Comparison of ENCODE assay signal across 27 cellular contexts in the genomic region with DNA sequence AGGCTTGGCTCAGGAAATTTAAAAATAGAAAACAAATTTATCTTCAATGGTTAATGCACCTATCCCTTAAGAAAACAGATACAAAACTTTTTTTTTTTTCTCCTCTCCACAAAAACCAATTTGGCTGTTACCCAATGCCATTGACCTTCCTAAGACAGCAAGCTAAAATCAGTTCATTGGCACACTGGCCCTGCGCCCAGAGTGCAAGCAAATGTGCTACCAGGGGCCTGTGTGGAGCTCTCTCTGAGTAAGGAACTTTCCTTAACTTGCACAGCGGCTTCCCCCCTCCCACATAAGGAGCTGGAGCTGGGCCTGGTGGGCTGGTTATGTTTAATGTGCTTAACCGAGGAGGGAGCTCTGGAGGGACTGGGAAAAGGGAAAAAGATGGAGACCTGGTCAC. TPM values are rescaled to one million over a fixed set of nuclear protein-coding genes. Genes with fewer than 3 reads are reported as not detected.
"Had no signal": no experiment of that assay in that cellular context is flagged by ENCODE, and none has a peak within 500 bp of the region (broad histone marks: within the 10 kb centered on the region; RNA-seq: fewer than 3 reads in every experiment).

No MANE protein-coding gene starts in this region.

- H3K79me2 ChIP-seq: parathyroid adenoma had no signal

- H3K27me3 ChIP-seq: body of pancreas had no signal

- H3K4me1 Mint-ChIP-seq: activated CD4-positive, alpha-beta T cell treated with anti-CD3 and anti-CD28 coated beads, Interleukin-2, amount 10 ng/mL, durations not matched to agents 24 days and 14 days; activated naive CD4-positive, alpha-beta T cell treated with anti-CD3 and anti-CD28 coated beads, Interleukin-2, amount 50 U/mL, for 24 hours; activated naive CD8-positive, alpha-beta T cell treated with anti-CD3 and anti-CD28 coated beads, Interleukin-2, amount 50 U/mL, for 24 hours had no signal

- ATAC-seq: activated naive CD8-positive, alpha-beta T cell treated with anti-CD3 and anti-CD28 coated beads, Interleukin-2, amount 50 U/mL, for 24 hours; body of pancreas; heart left ventricle; left ventricle myocardium superior; right cardiac atrium had no signal

- H3K4me3 Mint-ChIP-seq: activated CD4-positive, alpha-beta memory T cell treated with anti-CD3 and anti-CD28 coated beads for 36 hours; activated CD4-positive, alpha-beta T cell treated with anti-CD3 and anti-CD28 coated beads, Interleukin-2, amount 10 ng/mL, durations not matched to agents 24 days and 14 days; activated naive CD4-positive, alpha-beta T cell treated with anti-CD3 and anti-CD28 coated beads, Interleukin-2, amount 50 U/mL, for 24 hours; activated naive CD8-positive, alpha-beta T cell treated with anti-CD3 and anti-CD28 coated beads, Interleukin-2, amount 50 U/mL, for 24 hours; nephron had no signal

- H2AFZ ChIP-seq: parathyroid adenoma had no signal

- H3K36me3 ChIP-seq: cardiac muscle cell, heart left ventricle, spleen, thoracic aorta, uterus had no signal

- H3K9ac ChIP-seq: parathyroid adenoma had no signal

- H3K9me3 ChIP-seq: body of pancreas, heart left ventricle, spleen, thoracic aorta, uterus had no signal

- H3K4me3 ChIP-seq: body of pancreas, cardiac muscle cell, heart left ventricle, spleen, thoracic aorta, uterus had no signal

- H3K9me3 Mint-ChIP-seq: activated CD4-positive, alpha-beta memory T cell treated with anti-CD3 and anti-CD28 coated beads for 36 hours; activated CD4-positive, alpha-beta T cell treated with anti-CD3 and anti-CD28 coated beads, Interleukin-2, amount 10 ng/mL, durations not matched to agents 24 days and 14 days; activated naive CD4-positive, alpha-beta T cell treated with anti-CD3 and anti-CD28 coated beads, Interleukin-2, amount 50 U/mL, for 24 hours; activated naive CD8-positive, alpha-beta T cell treated with anti-CD3 and anti-CD28 coated beads, Interleukin-2, amount 50 U/mL, for 24 hours; activated T-helper 2 cell treated with anti-CD3 and anti-CD28 coated beads, Interferon-gamma antibody, Interleukin-2, Interleukin-4, amounts not matched to agents 10 μg/mL and 5 μg/mL and 100 μg/mL, durations not matched to agents 14 hours and 24 hours and 36 hours; nephron had no signal

- FAIRE-seq: endothelial cell of umbilical vein had no signal

- H3K27ac Mint-ChIP-seq: activated CD4-positive, alpha-beta memory T cell treated with anti-CD3 and anti-CD28 coated beads for 36 hours; activated CD4-positive, alpha-beta T cell treated with anti-CD3 and anti-CD28 coated beads, Interleukin-2, amount 10 ng/mL, durations not matched to agents 24 days and 14 days; activated naive CD4-positive, alpha-beta T cell treated with anti-CD3 and anti-CD28 coated beads, Interleukin-2, amount 50 U/mL, for 24 hours; activated naive CD8-positive, alpha-beta T cell treated with anti-CD3 and anti-CD28 coated beads, Interleukin-2, amount 50 U/mL, for 24 hours; activated T-helper 2 cell treated with anti-CD3 and anti-CD28 coated beads, Interferon-gamma antibody, Interleukin-2, Interleukin-4, amounts not matched to agents 10 μg/mL and 5 μg/mL and 100 μg/mL, durations not matched to agents 14 hours and 24 hours and 36 hours; nephron had no signal

- DNase-seq: activated CD4-positive, alpha-beta memory T cell treated with anti-CD3 and anti-CD28 coated beads for 36 hours; activated CD4-positive, CD25-positive, alpha-beta regulatory T cell treated with anti-CD3 and anti-CD28 coated beads, Interleukin-2, amount 50 U/mL, for 72 hours; activated naive CD8-positive, alpha-beta T cell treated with anti-CD3 and anti-CD28 coated beads, Interleukin-2, amount 50 U/mL, for 24 hours; activated T-cell treated with anti-CD3 and anti-CD28 coated beads, Interleukin-2, amount 50 U/mL, for 48 hours; body of pancreas; cortex of kidney; foreskin fibroblast; heart left ventricle; kidney glomerular epithelial cell; left ventricle myocardium superior; right cardiac atrium; spleen; stimulated activated naive CD4-positive, alpha-beta T cell treated with Interleukin-2 at 50 U/mL for 16 hours; T-helper 2 cell; trophoblast cell; uterus had no signal

- H3K4me1 ChIP-seq: body of pancreas, heart left ventricle, parathyroid adenoma, spleen, uterus had no signal

- H3K36me3 Mint-ChIP-seq: activated CD4-positive, alpha-beta memory T cell treated with anti-CD3 and anti-CD28 coated beads for 36 hours; activated naive CD4-positive, alpha-beta T cell treated with anti-CD3 and anti-CD28 coated beads, Interleukin-2, amount 50 U/mL, for 24 hours had no signal

- H3K27ac ChIP-seq: body of pancreas, cardiac muscle cell, heart left ventricle, parathyroid adenoma, spleen, thoracic aorta, uterus had no signal

RNA-seq across cellular contexts. Expression of a gene that starts 17.7 kb away (rescaled TPM):
- total RNA-seq: activated CD4-positive, alpha-beta memory T cell treated with anti-CD3 and anti-CD28 coated beads for 36 hours; activated CD4-positive, alpha-beta T cell treated with anti-CD3 and anti-CD28 coated beads, Interleukin-2, amount 10 ng/mL, durations not matched to agents 24 days and 14 days; activated T-helper 2 cell treated with anti-CD3 and anti-CD28 coated beads, Interferon-gamma antibody, Interleukin-2, Interleukin-4, amounts not matched to agents 10 μg/mL and 5 μg/mL and 100 μg/mL, durations not matched to agents 14 hours and 24 hours and 36 hours; body of pancreas; cardiac muscle cell; endothelial cell of umbilical vein; left ventricle myocardium superior; lung microvascular endothelial cell; mucosa of gallbladder; pulmonary artery endothelial cell; spleen had no signal
